Comparison of ENCODE assay signal across 8 cellular contexts in the genomic region with DNA sequence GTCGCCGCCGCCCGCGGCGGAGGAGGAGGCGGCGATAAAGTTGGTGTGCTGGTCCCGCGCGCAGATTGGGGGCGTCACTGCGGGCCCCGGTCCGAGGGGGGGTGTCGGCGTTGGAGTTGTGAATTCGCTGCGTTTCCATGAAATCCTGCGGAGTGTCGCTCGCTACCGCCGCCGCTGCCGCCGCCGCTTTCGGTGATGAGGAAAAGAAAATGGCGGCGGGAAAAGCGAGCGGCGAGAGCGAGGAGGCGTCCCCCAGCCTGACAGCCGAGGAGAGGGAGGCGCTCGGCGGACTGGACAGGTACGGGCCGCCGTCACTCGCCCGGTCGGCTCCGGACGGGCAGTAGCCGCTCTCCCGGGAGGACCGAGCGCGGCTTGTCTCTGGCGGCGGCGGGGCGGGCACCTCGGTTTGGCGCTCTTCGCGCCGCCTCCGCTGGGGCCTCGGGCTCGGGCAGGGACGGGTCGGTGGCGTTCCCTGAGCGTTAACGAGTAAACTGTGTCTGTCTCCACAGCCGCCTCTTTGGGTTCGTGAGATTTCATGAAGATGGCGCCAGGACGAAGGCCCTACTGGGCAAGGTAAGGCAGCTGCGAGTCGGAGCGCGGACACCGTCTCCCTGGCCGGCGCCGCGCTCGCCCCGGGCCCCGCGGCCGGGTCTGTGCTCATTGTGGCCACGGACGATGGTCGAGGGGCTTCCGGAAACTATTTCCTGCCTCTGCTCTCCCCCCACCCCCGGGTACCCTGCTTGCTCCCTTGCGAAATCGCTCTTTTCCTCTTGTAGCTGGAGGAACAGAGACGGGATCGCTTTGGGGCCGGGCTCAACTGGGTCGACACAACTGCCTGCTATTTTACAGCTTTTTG. TPM values are rescaled to one million over a fixed set of nuclear protein-coding genes. Genes with fewer than 3 reads are reported as not detected.
DNase-seq lines count a peak whose midpoint lies in the region; ATAC-seq, FAIRE-seq and TF ChIP-seq lines count a peak whose summit lies in the region.

No MANE protein-coding gene starts in this region.

- intact Hi-C loops in A673 (cut with micrococcal nuclease; ENCODE audit: unreplicated experiment) = loop anchor here (5.0 to 10.0 kb wide), 2 partner anchors 199 to 329 kb away; partner anchors contain the start of gene FUNDC1

- TF ChIP-seq POLR2A in GM18526 (IDR thresholded peaks at IDR 0.05; ENCODE audit: extremely low read depth, insufficient read length) = peak; percentile 41

- DNase-seq in A673 (ENCODE audit: low spot score) = peak; percentile 74
- peak; percentile 43 for DNase-seq in MG63
- DNase-seq in WTC11 (ENCODE audit: low spot score) = peak; percentile 27
- DNase-seq in bronchial epithelial cell (ENCODE audit: low read depth) = no peak
- peak; percentile 57 for DNase-seq in islet precursor cell
- DNase-seq in stimulated activated CD4-positive, alpha-beta T cell treated with anti-CD3 and anti-CD28 coated beads, Interleukin-12 subunit alpha, Interleukin-12 subunit beta, amount 100 ng/mL, for 48 hours (ENCODE audit: low read depth in 2 of 3, low spot score in 1 of 3) = peak; percentile 4 to 31 (median 26)

- no peaks in the 10 kb centered on the region for H3K27me3 Mint-ChIP-seq in WTC11 (ENCODE audit: low read depth)

- no peak for ATAC-seq in WTC11
- no peak for ATAC-seq in HG03469 (IDR thresholded peaks at IDR 0.05; ENCODE audit: unreplicated experiment)

- H3K27ac Mint-ChIP-seq in WTC11 = peak overlapping the region; percentile 97; the same call in 1 of the 2 replicates

- no peaks in the 10 kb centered on the region; the same call in 1 of the 2 replicates for H3K36me3 Mint-ChIP-seq in WTC11

- H3K9me3 Mint-ChIP-seq in WTC11 = no peaks in the 10 kb centered on the region

- H3K36me3 ChIP-seq in A673 (ENCODE audit: insufficient read depth, low read length, poor library complexity, severe bottlenecking) = peaks cover 5% of the 10 kb centered on the region
- no peaks in the 10 kb centered on the region for H3K36me3 ChIP-seq in MG63
- no peaks in the 10 kb centered on the region for H3K36me3 ChIP-seq in bronchial epithelial cell (ENCODE audit: control insufficient read depth, insufficient read depth, low read length)

- peaks cover 12% of the 10 kb centered on the region for H3K4me1 ChIP-seq in A673 (ENCODE audit: insufficient read depth, low read length, poor library complexity, severe bottlenecking)

- POLR2A ChIA-PET in A673 (lab: Charles Lee; ENCODE audit: low non-redundant PET) (interaction anchor here (0.6 to 1.0 kb wide), 2 partner anchors 10 to 77 kb away, joined by 3 to 17 read pairs; no protein-coding TSS in a partner anchor), WTC11 (lab: Charles Lee) (interaction anchor here (0.5 to 1.3 kb wide), 9 partner anchors 8 to 153 kb away, joined by 3 to 20 read pairs (median 4); no protein-coding TSS in a partner anchor)

- CTCF ChIA-PET in A673 (lab: Charles Lee) = interaction anchor here (0.6 to 0.7 kb wide), 2 partner anchors 198 to 1535 kb away, joined by 5 to 9 read pairs; no protein-coding TSS in a partner anchor
- CTCF ChIA-PET in WTC11 (lab: Charles Lee) = interaction anchor here (0.6 to 1.0 kb wide), 4 partner anchors 25 to 924 kb away, joined by 4 to 8 read pairs (median 5); no protein-coding TSS in a partner anchor

- H3K9me3 ChIP-seq in A673 (ENCODE audit: low read depth, low read length, poor library complexity, severe bottlenecking) (no peaks in the 10 kb centered on the region), MG63 (no peaks in the 10 kb centered on the region)

- peak overlapping the region; percentile 91 for H3K4me3 Mint-ChIP-seq in WTC11

- peaks cover 12% of the 10 kb centered on the region for H3K4me1 Mint-ChIP-seq in WTC11

- 0 out of 2 replicates have a peak, but pooled peaks have one; percentile 16 for TF ChIP-seq CTCF in A673 (conservative IDR thresholded peaks at IDR 0.05; ENCODE audit: low read depth, low read length)
- TF ChIP-seq CTCF in WTC11 (IDR thresholded peaks at IDR 0.05) = no peak
- TF ChIP-seq CTCF in bronchial epithelial cell (IDR thresholded peaks at IDR 0.05; ENCODE audit: insufficient read depth, low read length, severe bottlenecking) = no peak

- peak overlapping the region; percentile 98 for H3K27ac ChIP-seq in A673 (ENCODE audit: low read depth, low read length, poor library complexity, severe bottlenecking)

- no TSS peak for BruUV-seq in A673 (replicated peaks; lab: Mats Ljungman, UMichigan)

- H3K4me3 ChIP-seq in A673 (ENCODE audit: low read depth, low read length, poor library complexity, severe bottlenecking) = peak overlapping the region; percentile 97
- H3K4me3 ChIP-seq in MG63 = peak overlapping the region; percentile 75
- peak overlapping the region; percentile 64 for H3K4me3 ChIP-seq in bronchial epithelial cell (ENCODE audit: low read depth, low read length)

- H3K27me3 ChIP-seq in A673 (replicated peaks; ENCODE audit: insufficient read depth, low read depth, low read length, poor library complexity) (no peaks in the 10 kb centered on the region), MG63 (no peaks in the 10 kb centered on the region), bronchial epithelial cell (ENCODE audit: control insufficient read depth, insufficient read depth, low read length) (no peaks in the 10 kb centered on the region)

- FAIRE-seq in bronchial epithelial cell (lab: Jason Lieb, UNC) = no peak

TF ChIP-seq in WTC11, 78 proteins besides CTCF, POLR2A, EP300 and RAD21:
- TF ChIP-seq MYBL2 (CRISPR knock-in tag; IDR thresholded peaks at IDR 0.05) = no peak
- no peak for TF ChIP-seq TEAD1 (CRISPR knock-in tag; IDR thresholded peaks at IDR 0.05)
- TF ChIP-seq RORB (CRISPR knock-in tag; IDR thresholded peaks at IDR 0.05) = no peak

RNA-seq across cellular contexts. Expression of gene KDM6A, which starts 0.7 kb away (rescaled TPM):
- 37.0 and 40.9 TPM in 2 replicates for total RNA-seq in A673 (2021)
- 9.3 and 9.6 TPM in 2 replicates for total RNA-seq in MG63 (2014; rRNA removed; shearing (Covaris generic); ENCODE audit: low replicate concordance)
- total RNA-seq in WTC11 (2021) = 45.0 to 52.0 TPM (median 48.3 TPM) in 3 replicates
- total RNA-seq in bronchial epithelial cell = 11.1 and 24.6 TPM in 2 replicates

RNA-seq across cellular contexts. Expression of gene DUSP21, which starts 29.8 kb away (rescaled TPM):
- total RNA-seq in A673 (2021) (not detected in 2 replicates), WTC11 (2021) (not detected in 3 replicates), bronchial epithelial cell (not detected in 2 replicates)
- total RNA-seq in MG63 (2014; rRNA removed; shearing (Covaris generic); ENCODE audit: low replicate concordance) = not detected in 2 replicates
